Comparison of ENCODE assay signal across 1 cellular context in genomic region chr1:19251305-19252196, GRCh38.
TF ChIP-seq lines count a peak whose summit lies in the region.

EMC1 (minus strand) TSS chr1:19251524; CDS start chr1:19251509, 15 bp downstream.
MRTO4 (plus strand) TSS chr1:19251805; CDS start chr1:19251836, 31 bp downstream.

TF ChIP-seq in HepG2, 621 proteins besides CTCF, POLR2A, EP300 and RAD21 (continued from another document and continues in another):
- TF ChIP-seq ZBTB10 (CRISPR knock-in tag; IDR thresholded peaks at IDR 0.05; ENCODE audit: borderline replicate concordance): no peak; the same call in 1 of the 2 replicates
- no peak for TF ChIP-seq MYNN (CRISPR knock-in tag; IDR thresholded peaks at IDR 0.05; ENCODE audit: low read depth)
- no peak for TF ChIP-seq NFE2L2 (IDR thresholded peaks at IDR 0.05; ENCODE audit: low read length)
- TF ChIP-seq ONECUT2 (CRISPR knock-in tag; IDR thresholded peaks at IDR 0.05): peak; percentile 14; the same call in 1 of the 2 replicates
- TF ChIP-seq HOXA7 (CRISPR knock-in tag; IDR thresholded peaks at IDR 0.05): no peak
- TF ChIP-seq ZFP36L2 (CRISPR knock-in tag; IDR thresholded peaks at IDR 0.05): no peak
- no peak for TF ChIP-seq ZNF34 (CRISPR knock-in tag; IDR thresholded peaks at IDR 0.05; ENCODE audit: borderline replicate concordance)
- 0 out of 2 replicates have a peak, but pooled peaks have one; percentile 21 for TF ChIP-seq ZC3H13 (CRISPR knock-in tag; IDR thresholded peaks at IDR 0.05)
- TF ChIP-seq ATAD3A (CRISPR knock-in tag; IDR thresholded peaks at IDR 0.05): no peak
- peak; percentile 52 for TF ChIP-seq SUZ12 (IDR thresholded peaks at IDR 0.05; ENCODE audit: low read depth, low read length)
- peak; percentile 38 for TF ChIP-seq BCL6 (CRISPR knock-in tag; IDR thresholded peaks at IDR 0.05)
- no peak for TF ChIP-seq ZNF597 (CRISPR knock-in tag; IDR thresholded peaks at IDR 0.05)
- TF ChIP-seq, protein P1, sequence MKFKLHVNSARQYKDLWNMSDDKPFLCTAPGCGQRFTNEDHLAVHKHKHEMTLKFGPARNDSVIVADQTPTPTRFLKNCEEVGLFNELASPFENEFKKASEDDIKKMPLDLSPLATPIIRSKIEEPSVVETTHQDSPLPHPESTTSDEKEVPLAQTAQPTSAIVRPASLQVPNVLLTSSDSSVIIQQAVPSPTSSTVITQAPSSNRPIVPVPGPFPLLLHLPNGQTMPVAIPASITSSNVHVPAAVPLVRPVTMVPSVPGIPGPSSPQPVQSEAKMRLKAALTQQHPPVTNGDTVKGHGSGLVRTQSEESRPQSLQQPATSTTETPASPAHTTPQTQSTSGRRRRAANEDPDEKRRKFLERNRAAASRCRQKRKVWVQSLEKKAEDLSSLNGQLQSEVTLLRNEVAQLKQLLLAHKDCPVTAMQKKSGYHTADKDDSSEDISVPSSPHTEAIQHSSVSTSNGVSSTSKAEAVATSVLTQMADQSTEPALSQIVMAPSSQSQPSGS (CRISPR knock-in tag; IDR thresholded peaks at IDR 0.05): peak; percentile 42; the same call in 1 of the 2 replicates
- TF ChIP-seq FOSL1 (CRISPR knock-in tag; IDR thresholded peaks at IDR 0.05; ENCODE audit: borderline replicate concordance): no peak
- peak; percentile 38; the same call in 1 of the 2 replicates for TF ChIP-seq FOSL2 (CRISPR knock-in tag; IDR thresholded peaks at IDR 0.05)
- TF ChIP-seq KLF15 (CRISPR knock-in tag; IDR thresholded peaks at IDR 0.05; ENCODE audit: borderline replicate concordance): peak; percentile 87; the same call in 1 of the 2 replicates
- peak; percentile 77 for TF ChIP-seq NR2C2 (CRISPR knock-in tag; IDR thresholded peaks at IDR 0.05; ENCODE audit: borderline replicate concordance)
- TF ChIP-seq ZBTB7B (CRISPR knock-in tag; IDR thresholded peaks at IDR 0.05): peak; percentile 74; the same call in 1 of the 2 replicates
- TF ChIP-seq ZNF510 (CRISPR knock-in tag; IDR thresholded peaks at IDR 0.05; ENCODE audit: low read depth): peak; percentile 93; the same call in 1 of the 2 replicates
- peak; percentile 89 for TF ChIP-seq SIN3A (IDR thresholded peaks at IDR 0.05; ENCODE audit: borderline replicate concordance, low read depth, low read length)
- peak; percentile 71; the same call in 1 of the 2 replicates for TF ChIP-seq ZNF337 (CRISPR knock-in tag; IDR thresholded peaks at IDR 0.05; ENCODE audit: borderline replicate concordance, low read depth)
- TF ChIP-seq, protein P2, sequence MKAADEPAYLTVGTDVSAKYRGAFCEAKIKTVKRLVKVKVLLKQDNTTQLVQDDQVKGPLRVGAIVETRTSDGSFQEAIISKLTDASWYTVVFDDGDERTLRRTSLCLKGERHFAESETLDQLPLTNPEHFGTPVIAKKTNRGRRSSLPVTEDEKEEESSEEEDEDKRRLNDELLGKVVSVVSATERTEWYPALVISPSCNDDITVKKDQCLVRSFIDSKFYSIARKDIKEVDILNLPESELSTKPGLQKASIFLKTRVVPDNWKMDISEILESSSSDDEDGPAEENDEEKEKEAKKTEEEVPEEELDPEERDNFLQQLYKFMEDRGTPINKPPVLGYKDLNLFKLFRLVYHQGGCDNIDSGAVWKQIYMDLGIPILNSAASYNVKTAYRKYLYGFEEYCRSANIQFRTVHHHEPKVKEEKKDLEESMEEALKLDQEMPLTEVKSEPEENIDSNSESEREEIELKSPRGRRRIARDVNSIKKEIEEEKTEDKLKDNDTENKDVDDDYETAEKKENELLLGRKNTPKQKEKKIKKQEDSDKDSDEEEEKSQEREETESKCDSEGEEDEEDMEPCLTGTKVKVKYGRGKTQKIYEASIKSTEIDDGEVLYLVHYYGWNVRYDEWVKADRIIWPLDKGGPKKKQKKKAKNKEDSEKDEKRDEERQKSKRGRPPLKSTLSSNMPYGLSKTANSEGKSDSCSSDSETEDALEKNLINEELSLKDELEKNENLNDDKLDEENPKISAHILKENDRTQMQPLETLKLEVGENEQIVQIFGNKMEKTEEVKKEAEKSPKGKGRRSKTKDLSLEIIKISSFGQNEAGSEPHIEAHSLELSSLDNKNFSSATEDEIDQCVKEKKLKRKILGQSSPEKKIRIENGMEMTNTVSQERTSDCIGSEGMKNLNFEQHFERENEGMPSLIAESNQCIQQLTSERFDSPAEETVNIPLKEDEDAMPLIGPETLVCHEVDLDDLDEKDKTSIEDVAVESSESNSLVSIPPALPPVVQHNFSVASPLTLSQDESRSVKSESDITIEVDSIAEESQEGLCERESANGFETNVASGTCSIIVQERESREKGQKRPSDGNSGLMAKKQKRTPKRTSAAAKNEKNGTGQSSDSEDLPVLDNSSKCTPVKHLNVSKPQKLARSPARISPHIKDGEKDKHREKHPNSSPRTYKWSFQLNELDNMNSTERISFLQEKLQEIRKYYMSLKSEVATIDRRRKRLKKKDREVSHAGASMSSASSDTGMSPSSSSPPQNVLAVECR (CRISPR knock-in tag; IDR thresholded peaks at IDR 0.05; ENCODE audit: borderline replicate concordance): peak; percentile 97
- no peak for TF ChIP-seq RORA (CRISPR knock-in tag; IDR thresholded peaks at IDR 0.05)
- TF ChIP-seq HNRNPUL1 (IDR thresholded peaks at IDR 0.05; ENCODE audit: low read depth, low read length): peak; percentile 65; the same call in 1 of the 2 replicates
- 0 out of 2 replicates have a peak, but pooled peaks have one; percentile 79 for TF ChIP-seq ZNF562 (CRISPR knock-in tag; IDR thresholded peaks at IDR 0.05; ENCODE audit: borderline replicate concordance)
- no peak for TF ChIP-seq EZH2 (conservative IDR thresholded peaks at IDR 0.05; ENCODE audit: low read depth, low read length)
- peak; percentile 61 for TF ChIP-seq ZNF407 (CRISPR knock-in tag; IDR thresholded peaks at IDR 0.05; ENCODE audit: not compliant biosample characterization)
- TF ChIP-seq SRSF9 (IDR thresholded peaks at IDR 0.05; ENCODE audit: borderline replicate concordance, insufficient read depth, low read depth, low read length, poor library complexity, severe bottlenecking): no peak
- peak; percentile 90 for TF ChIP-seq SP5 (CRISPR knock-in tag; IDR thresholded peaks at IDR 0.05; ENCODE audit: borderline replicate concordance, low read depth)
- peak; percentile 85; the same call in 1 of the 2 replicates for TF ChIP-seq ZNF780A (CRISPR knock-in tag; IDR thresholded peaks at IDR 0.05)
- peak; percentile 92; the same call in 1 of the 2 replicates for TF ChIP-seq ZNF850 (CRISPR knock-in tag; conservative IDR thresholded peaks at IDR 0.05)
- peak; percentile 91; the same call in 2 of the 3 replicates for TF ChIP-seq MXI1 (IDR thresholded peaks at IDR 0.05; ENCODE audit: borderline replicate concordance, low read depth, low read length)
- TF ChIP-seq ZMYM2 (CRISPR knock-in tag; IDR thresholded peaks at IDR 0.05): 0 out of 2 replicates have a peak, but pooled peaks have one; percentile 17
- TF ChIP-seq ASH2L (IDR thresholded peaks at IDR 0.05; ENCODE audit: insufficient read length, low read depth, low read length): peak; percentile 87
- TF ChIP-seq KDM5A (IDR thresholded peaks at IDR 0.05; ENCODE audit: borderline replicate concordance, low read length): peak; percentile 94
- no peak for TF ChIP-seq TP53 (CRISPR knock-in tag; conservative IDR thresholded peaks at IDR 0.05)
- no peak for TF ChIP-seq LCORL (IDR thresholded peaks at IDR 0.05)
- peak; percentile 68; the same call in 1 of the 2 replicates for TF ChIP-seq LCORL (CRISPR knock-in tag; IDR thresholded peaks at IDR 0.05)
- TF ChIP-seq POLR2AphosphoS2 (IDR thresholded peaks at IDR 0.05; ENCODE audit: low read depth, low read length): no peak
